ENCODE assay signal across 31 cellular contexts in the genomic region with DNA sequence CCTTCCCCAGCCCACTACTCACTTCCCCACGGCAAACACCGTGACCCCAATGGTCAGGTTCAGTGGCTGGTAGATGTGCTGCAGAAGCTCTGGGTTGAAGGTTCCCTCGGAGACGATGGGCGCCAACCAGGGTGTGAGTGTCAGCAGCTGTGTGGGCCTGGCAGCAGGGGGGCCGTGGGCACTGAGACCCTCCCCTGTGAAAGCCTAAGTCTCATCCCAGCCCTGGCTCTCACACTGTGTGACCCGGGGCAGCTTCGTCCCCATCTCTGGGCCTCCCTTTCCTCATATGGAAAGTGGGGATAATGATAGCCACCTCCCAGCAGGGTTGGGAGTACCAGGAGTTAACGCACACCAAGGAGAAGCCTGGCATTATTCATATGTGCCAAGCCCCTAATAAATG. TPM values are rescaled to one million over a fixed set of nuclear protein-coding genes. Genes with fewer than 3 reads are reported as not detected.
A peak's percentile ranks its signal among the peaks of the same experiment; 100 is the strongest.
DNase-seq lines count a peak whose midpoint lies in the region; ATAC-seq, FAIRE-seq and TF ChIP-seq lines count a peak whose summit lies in the region.
"Had no signal": no experiment of that assay in that cellular context is flagged by ENCODE, and none has a peak within 500 bp of the region (broad histone marks: within the 10 kb centered on the region; RNA-seq: fewer than 3 reads in every experiment).

No MANE protein-coding gene starts in this region.

- no peak overlapping the region for H2BK20ac ChIP-seq in H9 (ENCODE audit: low read depth, low read length, poor library complexity, severe bottlenecking)

- no peak overlapping the region for H2AFZ ChIP-seq in H9 (ENCODE audit: low read length)
- H2AFZ ChIP-seq: GM23338 had no signal

- H3K4ac ChIP-seq in H9 (ENCODE audit: low read depth, low read length) = no peak overlapping the region

- H4K20me1 ChIP-seq in H9 (ENCODE audit: control insufficient read depth, insufficient read depth, insufficient read length) = no peaks in the 10 kb centered on the region

- no peaks in the 10 kb centered on the region for H3K27me3 ChIP-seq in H9 (ENCODE audit: insufficient read depth, low read length)
- no peaks in the 10 kb centered on the region for H3K27me3 ChIP-seq in spleen (replicated peaks in 1 of 7)

- no peaks in the 10 kb centered on the region for H3K9me3 ChIP-seq in H9 (ENCODE audit: control insufficient read depth, low read depth, low read length)
- no peaks in the 10 kb centered on the region for H3K9me3 ChIP-seq in kidney (ENCODE audit: control insufficient read depth in 1 of 2, low read length in 2 of 2)
- H3K9me3 ChIP-seq in spleen = no peaks in the 10 kb centered on the region

- intact Hi-C loops in kidney (cut with DNase I) = no loop called here
- intact Hi-C loops in spleen (cut with DNase I; ENCODE audit: low total_unique reads) = no loop called here
- intact Hi-C loops in natural killer cell (cut with micrococcal nuclease) = no loop called here

- FAIRE-seq in kidney (lab: Jason Lieb, UNC) = no peak
- FAIRE-seq: D721Med, GM18507, HepG2, RCC 7860 had no signal

- WGBS in H9 (ENCODE audit: extremely low coverage, insufficient read length, low lambda C conversion rate) = no CpG with 5 or more reads among the region's 9 CpGs
- 72 to 92% (median 88%) methylated on average over 9 of the region's 9 CpGs for WGBS in spleen, 5 donors

- no peak overlapping the region for H3K14ac ChIP-seq in H9 (ENCODE audit: insufficient read depth, low read length)

- H3K79me2 ChIP-seq in H9 (ENCODE audit: insufficient read depth, low read length) = no peaks in the 10 kb centered on the region

- no peaks in the 10 kb centered on the region for H3K36me3 ChIP-seq in kidney (ENCODE audit: control insufficient read depth in 1 of 2, insufficient read depth in 2 of 2, low read length in 2 of 2)
- H3K36me3 ChIP-seq in spleen = peaks cover 0 to 63% (median 2%) of the 10 kb centered on the region in 6 donors

- H2BK15ac ChIP-seq in H9 (ENCODE audit: low read depth, low read length) = no peak overlapping the region

- no peak overlapping the region for H3T11ph ChIP-seq in H9 (ENCODE audit: low read length)

- H3K4me1 ChIP-seq in H9 (ENCODE audit: insufficient read depth, low read length) (no peaks in the 10 kb centered on the region), kidney (ENCODE audit: control insufficient read depth in 1 of 2, insufficient read depth in 1 of 2, low read depth in 1 of 2, low read length in 2 of 2) (no peaks in the 10 kb centered on the region), spleen (peaks cover 0 to 5% (median 0%) of the 10 kb centered on the region in 6 donors)

- H3K9me3 Mint-ChIP-seq in activated naive CD4-positive, alpha-beta T cell treated with anti-CD3 and anti-CD28 coated beads, Interleukin-2, amount 10 ng/mL, durations not matched to agents 7 days and 5 days = no peaks in the 10 kb centered on the region
- H3K9me3 Mint-ChIP-seq in H9 (no peaks in the 10 kb centered on the region), natural killer cell (no peaks in the 10 kb centered on the region)
- H3K9me3 Mint-ChIP-seq: GM23338 had no signal

- H3K9ac ChIP-seq in H9 (ENCODE audit: extremely low read depth, insufficient read length, low read length) (no peak overlapping the region), kidney (ENCODE audit: low read length in 2 of 2) (no peak overlapping the region)

- no peak overlapping the region for H4K5ac ChIP-seq in H9 (ENCODE audit: insufficient read length, low read depth, low read length)

- H3K36me3 Mint-ChIP-seq in activated naive CD4-positive, alpha-beta T cell treated with anti-CD3 and anti-CD28 coated beads, Interleukin-2, amount 10 ng/mL, durations not matched to agents 7 days and 5 days = no peaks in the 10 kb centered on the region
- H3K36me3 Mint-ChIP-seq in H9 (ENCODE audit: insufficient read depth in 1 of 3, low read depth in 3 of 3) (peaks cover 4 to 17% (median 5%) of the 10 kb centered on the region in 3 experiments; a peak in 6 of 7 replicates), natural killer cell (no peaks in the 10 kb centered on the region)

- no peak overlapping the region for H3K4me2 ChIP-seq in H9 (ENCODE audit: insufficient read depth, insufficient read length, low read length)
- H3K4me2 ChIP-seq: GM23338 had no signal

- H3K23me2 ChIP-seq in H9 (ENCODE audit: insufficient read length, low read depth, low read length, poor library complexity, severe bottlenecking) = no peaks in the 10 kb centered on the region

- no peak overlapping the region for H2AK5ac ChIP-seq in H9 (ENCODE audit: insufficient read length, low read length)

- H3K27me3 Mint-ChIP-seq in activated naive CD4-positive, alpha-beta T cell treated with anti-CD3 and anti-CD28 coated beads, Interleukin-2, amount 10 ng/mL, durations not matched to agents 7 days and 5 days = peaks cover 5% of the 10 kb centered on the region
- H3K27me3 Mint-ChIP-seq in H9 (ENCODE audit: low read depth) (peaks cover 7% of the 10 kb centered on the region), natural killer cell (ENCODE audit: low read depth in 2 of 2) (peaks cover 0 to 13% of the 10 kb centered on the region in 2 donors)

- no peak for ATAC-seq in natural killer cell
- ATAC-seq: GM23338, HCT116, HepG2 had no signal

- no peak overlapping the region for H3K18ac ChIP-seq in H9 (ENCODE audit: insufficient read length, low read depth, low read length)

- no peak for TF ChIP-seq CTCF in H9 (conservative IDR thresholded peaks at IDR 0.05)
- TF ChIP-seq CTCF in kidney (IDR thresholded peaks at IDR 0.05; ENCODE audit: borderline replicate concordance, extremely low read depth, insufficient read depth) = no peak
- no peak for TF ChIP-seq CTCF in spleen (IDR thresholded peaks at IDR 0.05 in 8 of 11, conservative IDR thresholded peaks at IDR 0.05 in 3 of 11)
- TF ChIP-seq CTCF in natural killer cell (IDR thresholded peaks at IDR 0.05) = no peak

- no peak overlapping the region for H3K56ac ChIP-seq in H9 (ENCODE audit: insufficient read length, low read depth, low read length)

- no peak overlapping the region for H2BK120ac ChIP-seq in H9 (ENCODE audit: low read depth, low read length, poor library complexity, severe bottlenecking)

- no peak overlapping the region for H2BK5ac ChIP-seq in H9 (ENCODE audit: insufficient read length, low read length)

- DNase-seq in activated naive CD4-positive, alpha-beta T cell treated with anti-CD3 and anti-CD28 coated beads, Interleukin-2, amount 10 ng/mL, durations not matched to agents 7 days and 5 days = peak; percentile 10
- DNase-seq in activated naive CD4-positive, alpha-beta T cell treated with anti-CD3 and anti-CD28 coated beads, Interleukin-2, amount 50 U/mL, for 16 hours = no peak
- peak; percentile 16 for DNase-seq in H9
- DNase-seq in kidney = peak; percentile 46
- peak; percentile 54 for DNase-seq in spleen
- no peak for DNase-seq in putamen (ENCODE audit: low spot score)
- no peak for DNase-seq in natural killer cell
- DNase-seq: AML-193, DMS53, GDM1, KBM-7, MM.1S, NCI-H1048, NCI-H1417 treated with DMSO at 0.1 percent for 48 hours, NCI-H187 treated with DMSO at 0.1 percent for 48 hours, NCI-H2107, NCI-H446 treated with DMSO at 0.1 percent for 48 hours, NCI-H526 treated with DMSO at 0.1 percent for 48 hours, OCI-M1, SHP77 had no signal

- H3K27ac Mint-ChIP-seq in activated naive CD4-positive, alpha-beta T cell treated with anti-CD3 and anti-CD28 coated beads, Interleukin-2, amount 10 ng/mL, durations not matched to agents 7 days and 5 days = no peak overlapping the region
- no peak overlapping the region for H3K27ac Mint-ChIP-seq in H9
- H3K27ac Mint-ChIP-seq in natural killer cell = no peak overlapping the region
- H3K27ac Mint-ChIP-seq: GM23338 had no signal

- H3K4me1 Mint-ChIP-seq in activated naive CD4-positive, alpha-beta T cell treated with anti-CD3 and anti-CD28 coated beads, Interleukin-2, amount 10 ng/mL, durations not matched to agents 7 days and 5 days = peaks cover 6% of the 10 kb centered on the region
- H3K4me1 Mint-ChIP-seq in H9 (no peaks in the 10 kb centered on the region), natural killer cell (peaks cover 0 to 4% of the 10 kb centered on the region in 2 donors)
- H3K4me1 Mint-ChIP-seq: GM23338 had no signal

- CTCF ChIA-PET in activated naive CD4-positive, alpha-beta T cell treated with anti-CD3 and anti-CD28 coated beads, Interleukin-2, amount 10 ng/mL, durations not matched to agents 7 days and 5 days (lab: Charles Lee) = interaction anchor here (1.0 to 1.4 kb wide), 2 partner anchors 7 to 115 kb away, joined by 3 to 4 read pairs; no protein-coding TSS in a partner anchor

- no peak overlapping the region for H4K8ac ChIP-seq in H9 (replicated peaks; ENCODE audit: insufficient read length, low read depth, low read length)

- no peak for TF ChIP-seq POLR2A in spleen (IDR thresholded peaks at IDR 0.05)

- H3K27ac ChIP-seq in H9 (ENCODE audit: insufficient read length, low read depth, low read length) (no peak overlapping the region), kidney (ENCODE audit: low read depth in 2 of 2, low read length in 2 of 2) (no peak overlapping the region), spleen (no peak overlapping the region)
- H3K27ac ChIP-seq: C4-2B, HL-60 had no signal

- H4K91ac ChIP-seq in H9 (ENCODE audit: insufficient read length, low read depth, low read length) = no peak overlapping the region

- no peak overlapping the region for H2BK12ac ChIP-seq in H9 (ENCODE audit: insufficient read length, low read depth, low read length)

- no peak overlapping the region for H3K4me3 Mint-ChIP-seq in activated naive CD4-positive, alpha-beta T cell treated with anti-CD3 and anti-CD28 coated beads, Interleukin-2, amount 10 ng/mL, durations not matched to agents 7 days and 5 days
- H3K4me3 Mint-ChIP-seq in H9 = no peak overlapping the region
- H3K4me3 Mint-ChIP-seq in natural killer cell = no peak overlapping the region
- H3K4me3 Mint-ChIP-seq: GM23338 had no signal

- H3K4me3 ChIP-seq in kidney (ENCODE audit: low read length in 2 of 2) (no peak overlapping the region), spleen (no peak overlapping the region)
- H3K4me3 ChIP-seq: GM23338 had no signal

- no peaks in the 10 kb centered on the region for H3K79me1 ChIP-seq in H9 (ENCODE audit: insufficient read depth, low read depth, low read length, poor library complexity, severe bottlenecking)

- H3K23ac ChIP-seq in H9 (ENCODE audit: insufficient read length, low read depth, low read length) = no peak overlapping the region

RNA-seq across cellular contexts. Expression of gene GBGT1, which starts 8.6 kb away (rescaled TPM):
- total RNA-seq in H9 (2021) (9.3 TPM in 2 replicates), kidney (21.6 TPM), spleen (10 to 100 TPM; 16.8 to 52.8 (median 31.2) TPM), natural killer cell (1 to 10 TPM; 1.4 to 2.2 (median 1.7) TPM)
- polyA plus RNA-seq in kidney (ENCODE audit: insufficient read depth, low read depth, low replicate concordance) (7.9 TPM), spleen (10 to 100 TPM in 2 of 3 donors, 1 to 10 TPM in 1; 9.2 to 14.1 (median 10.7) TPM)
- total RNA-seq: HepG2, HT-29 had no signal
- polyA plus RNA-seq: HepG2 had no signal

RNA-seq across cellular contexts. Expression of gene RALGDS, which starts 34.1 kb away (rescaled TPM):
- total RNA-seq in H9 (2021) = 20.9 and 21.3 TPM in 2 replicates
- total RNA-seq in kidney = 43.3 TPM
- polyA plus RNA-seq in kidney (ENCODE audit: insufficient read depth, low read depth, low replicate concordance) = 13.0 TPM
- total RNA-seq in spleen = 10 to 100 TPM; 50.6 to 74.3 (median 60.3) TPM
- polyA plus RNA-seq in spleen = 10 to 100 TPM; 21.3 to 40.1 (median 27.2) TPM
- 100 to 1,000 TPM; 206 to 250 (median 208) TPM for total RNA-seq in natural killer cell

RNA-seq across cellular contexts. Expression of gene OBP2B, which starts 53.9 kb away (rescaled TPM):
- total RNA-seq in H9 (2021) = not detected in 2 replicates
- not detected for total RNA-seq in kidney
- polyA plus RNA-seq in kidney (ENCODE audit: insufficient read depth, low read depth, low replicate concordance) = not detected
- total RNA-seq in spleen = under 1 TPM in 1 of 7 donors, not detected in 6; 0.95 TPM
- under 1 TPM in 2 of 3 donors, not detected in 1; 0.16 to 0.38 TPM for polyA plus RNA-seq in spleen
- total RNA-seq in natural killer cell = not detected
- total RNA-seq: A172, GM23338, HepG2, HT-29 had no signal
- polyA plus RNA-seq: AG04450, GM23338, HepG2 had no signal

Comparison
In these comparisons a context has a peak if more than half of its experiments do, and no peak if none do; other contexts are left out.
1. DNase-seq: peak in activated naive CD4-positive, alpha-beta T cell treated with anti-CD3 and anti-CD28 coated beads, Interleukin-2, amount 10 ng/mL, durations not matched to agents 7 days and 5 days (single experiment), H9 (single experiment), kidney (single experiment) and spleen (single experiment); none in activated naive CD4-positive, alpha-beta T cell treated with anti-CD3 and anti-CD28 coated beads, Interleukin-2, amount 50 U/mL, for 16 hours (single experiment), putamen (single experiment) and natural killer cell (single experiment).